Comparison of ENCODE assay signal across 15 cellular contexts in genomic region chr6:78605909-78606446, GRCh38.
DNase-seq lines count a peak whose midpoint lies in the region; ATAC-seq, FAIRE-seq and TF ChIP-seq lines count a peak whose summit lies in the region.
"Had no signal": no experiment of that assay in that cellular context is flagged by ENCODE, and none has a peak within 500 bp of the region (broad histone marks: within the 10 kb centered on the region; RNA-seq: fewer than 3 reads in every experiment).

No MANE protein-coding gene starts in this region.

- no peak for FAIRE-seq in GM12891 (lab: Jason Lieb, UNC)

- peak overlapping the region; percentile 3 for H3K4me3 ChIP-seq in skeletal muscle cell (ENCODE audit: low read depth, low read length)
- H3K4me3 ChIP-seq: heart right ventricle, ovary had no signal

- DNase-seq in GM04504 (ENCODE audit: low read depth) (peak; percentile 73), SW 1271 (lab: John Stamatoyannopoulos, UW) (peak; percentile 17 to 78), fibroblast of peridontal ligament (ENCODE audit: extremely low read depth) (peak; percentile 84), skeletal muscle cell (ENCODE audit: low read depth) (peak; percentile 56), GM12891 (ENCODE audit: insufficient read length, low spot score) (no peak)
- DNase-seq in naive thymus-derived CD8-positive, alpha-beta T cell = no peak
- DNase-seq: activated CD4-positive, alpha-beta T cell treated with anti-CD3 and anti-CD28 coated beads, Interleukin-2, amount 50 U/mL, for 4 hours; heart right ventricle; NCI-H748 treated with DMSO at 0.1 percent for 48 hours; stimulated activated CD4-positive, alpha-beta T cell treated with anti-CD3 and anti-CD28 coated beads, Interleukin-2, amount 100 ng/mL, for 48 hours had no signal

- H3K27me3 Mint-ChIP-seq in naive thymus-derived CD8-positive, alpha-beta T cell = peaks cover 0 to 3% (median 0%) of the 10 kb centered on the region in 5 donors
- H3K27me3 Mint-ChIP-seq: stimulated activated naive CD8-positive, alpha-beta T cell treated with anti-CD3 and anti-CD28 coated beads, Interleukin-15, Interleukin-2, amounts not matched to agents 100 ng/mL and 50 ng/mL, for 24 hours had no signal

- no peaks in the 10 kb centered on the region for H3K36me3 Mint-ChIP-seq in naive thymus-derived CD8-positive, alpha-beta T cell

- H3K27ac Mint-ChIP-seq in naive thymus-derived CD8-positive, alpha-beta T cell = no peak overlapping the region
- H3K27ac Mint-ChIP-seq: stimulated activated naive CD8-positive, alpha-beta T cell treated with anti-CD3 and anti-CD28 coated beads, Interleukin-15, Interleukin-2, amounts not matched to agents 100 ng/mL and 50 ng/mL, for 24 hours; T-helper 1 cell treated with Interleukin-12 subunit alpha and Interleukin-12 subunit beta and Interleukin-4 antibody, amounts not matched to agents 30 μg/mL and 1 μg/mL, for 36 hours had no signal

- ATAC-seq in GM21367 (IDR thresholded peaks at IDR 0.05; ENCODE audit: unreplicated experiment) (no peak), GM18517 (IDR thresholded peaks at IDR 0.05; ENCODE audit: unreplicated experiment) (no peak)
- ATAC-seq in naive thymus-derived CD8-positive, alpha-beta T cell = no peak
- ATAC-seq: heart right ventricle had no signal

- POLR2A ChIA-PET in naive thymus-derived CD8-positive, alpha-beta T cell (lab: Charles Lee) = no interaction called here

- peaks cover 0 to 3% (median 0%) of the 10 kb centered on the region in 9 donors for H3K9me3 Mint-ChIP-seq in naive thymus-derived CD8-positive, alpha-beta T cell
- H3K9me3 Mint-ChIP-seq: stimulated activated naive CD8-positive, alpha-beta T cell treated with anti-CD3 and anti-CD28 coated beads, Interleukin-15, Interleukin-2, amounts not matched to agents 100 ng/mL and 50 ng/mL, for 24 hours; T-helper 1 cell treated with Interleukin-12 subunit alpha and Interleukin-12 subunit beta and Interleukin-4 antibody, amounts not matched to agents 30 μg/mL and 1 μg/mL, for 36 hours had no signal

- TF ChIP-seq POLR2A in GM12891 (IDR thresholded peaks at IDR 0.05; ENCODE audit: low read depth, low read length) = no peak

- no peaks in the 10 kb centered on the region for H3K4me1 Mint-ChIP-seq in naive thymus-derived CD8-positive, alpha-beta T cell

- H3K4me3 Mint-ChIP-seq in naive thymus-derived CD8-positive, alpha-beta T cell = no peak overlapping the region
- H3K4me3 Mint-ChIP-seq: stimulated activated naive CD8-positive, alpha-beta T cell treated with anti-CD3 and anti-CD28 coated beads, Interleukin-15, Interleukin-2, amounts not matched to agents 100 ng/mL and 50 ng/mL, for 24 hours; T-helper 1 cell treated with Interleukin-12 subunit alpha and Interleukin-12 subunit beta and Interleukin-4 antibody, amounts not matched to agents 30 μg/mL and 1 μg/mL, for 36 hours had no signal

TF ChIP-seq in GM12891, 5 proteins besides CTCF, POLR2A, EP300 and RAD21:
- no peak for TF ChIP-seq TAF1 (IDR thresholded peaks at IDR 0.05; ENCODE audit: low read depth, low read length)
- no peak for TF ChIP-seq POU2F2 (IDR thresholded peaks at IDR 0.05; ENCODE audit: low read depth, low read length)
- TF ChIP-seq PAX5 (IDR thresholded peaks at IDR 0.05; ENCODE audit: insufficient read depth, low read length, severe bottlenecking) = no peak
- no peak for TF ChIP-seq SPI1 (IDR thresholded peaks at IDR 0.05; ENCODE audit: low read depth, low read length)
- no peak for TF ChIP-seq POLR2AphosphoS5 (IDR thresholded peaks at IDR 0.05; ENCODE audit: low read depth, low read length)

Comparison
In these comparisons a context has a peak if more than half of its experiments do, and no peak if none do; other contexts are left out.
1. DNase-seq: peak in GM04504 (single experiment), SW 1271 (2 of 2), fibroblast of peridontal ligament (single experiment) and skeletal muscle cell (single experiment); none in GM12891 (single experiment) and naive thymus-derived CD8-positive, alpha-beta T cell (0 of 10).